In genomic region chr6:158645064-158646022, GRCh38 we compare ENCODE assay signal across 8 cellular contexts. TPM values are rescaled to one million over a fixed set of nuclear protein-coding genes. Genes with fewer than 3 reads are reported as not detected.
DNase-seq lines count a peak whose midpoint lies in the region; ATAC-seq and TF ChIP-seq lines count a peak whose summit lies in the region.

No MANE protein-coding gene starts in this region.

- H3K27me3 ChIP-seq in fibroblast of lung (ENCODE audit: control insufficient read depth, insufficient read depth, low read length): no peaks in the 10 kb centered on the region

- H3K4me2 ChIP-seq in fibroblast of lung (ENCODE audit: extremely low read depth, insufficient read depth, low read length): peak overlapping the region; percentile 65

- H3K27ac ChIP-seq in fibroblast of lung (ENCODE audit: insufficient read depth, low read length): peak overlapping the region; percentile 98

- H3K4me1 ChIP-seq in fibroblast of lung (ENCODE audit: control insufficient read depth, extremely low read depth, insufficient read depth, low read length): peaks cover 28% of the 10 kb centered on the region

- peaks cover 39% of the 10 kb centered on the region for H3K79me2 ChIP-seq in fibroblast of lung (ENCODE audit: control insufficient read depth, insufficient read depth, low read length)

- H3K4me3 ChIP-seq in fibroblast of lung (replicated peaks in 1 of 4; ENCODE audit: control extremely low read depth in 1 of 4, insufficient read depth in 1 of 4, low read depth in 3 of 4, low read length in 4 of 4) (peak overlapping the region; percentile 75 to 96 (median 85)), retinal pigment epithelial cell (ENCODE audit: low read length) (peak overlapping the region; percentile 75)

- no peaks in the 10 kb centered on the region for H3K36me3 ChIP-seq in fibroblast of lung (ENCODE audit: control insufficient read depth, insufficient read depth, low read length)

- no peaks in the 10 kb centered on the region for H3K9me3 Mint-ChIP-seq in T-helper 2 cell treated with Interferon-gamma antibody and Interleukin-4, amounts not matched to agents 5 μg/mL and 100 μg/mL, for 36 hours

- H3K9me3 ChIP-seq in fibroblast of lung (ENCODE audit: control insufficient read depth, insufficient read depth, low read depth, low read length): no peaks in the 10 kb centered on the region

- DNase-seq in DMS53 (lab: John Stamatoyannopoulos, UW): peak; percentile 49
- DNase-seq in DMS53 treated with DMSO at 0.1 percent for 48 hours (lab: John Stamatoyannopoulos, UW; ENCODE audit: unreplicated experiment): no peak
- DNase-seq in T-helper 2 cell treated with Interferon-gamma antibody and Interleukin-4, amounts not matched to agents 5 μg/mL and 100 μg/mL, for 36 hours (ENCODE audit: low spot score): peak; percentile 69
- no peak for DNase-seq in fibroblast of lung (ENCODE audit: low read depth in 2 of 2)
- no peak for DNase-seq in retinal pigment epithelial cell (ENCODE audit: low read depth)
- no peak for DNase-seq in SIG-M5 (lab: John Stamatoyannopoulos, UW)
- DNase-seq in NCI-H1105 (lab: John Stamatoyannopoulos, UW): no peak

- peak overlapping the region; percentile 99 for H3K9ac ChIP-seq in fibroblast of lung (ENCODE audit: insufficient read depth, low read length)

- H2AFZ ChIP-seq in fibroblast of lung (ENCODE audit: low read length): peak overlapping the region; percentile 13

- TF ChIP-seq CTCF in fibroblast of lung (conservative IDR thresholded peaks at IDR 0.05 in 1 of 2, IDR thresholded peaks at IDR 0.05 in 1 of 2; ENCODE audit: low read depth in 1 of 2, low read length in 2 of 2) (no peak), retinal pigment epithelial cell (conservative IDR thresholded peaks at IDR 0.05; ENCODE audit: low read depth, low read length) (no peak)

- no peaks in the 10 kb centered on the region for H3K27me3 Mint-ChIP-seq in T-helper 2 cell treated with Interferon-gamma antibody and Interleukin-4, amounts not matched to agents 5 μg/mL and 100 μg/mL, for 36 hours (ENCODE audit: low read depth)

- peaks cover 62% of the 10 kb centered on the region for H3K4me1 Mint-ChIP-seq in T-helper 2 cell treated with Interferon-gamma antibody and Interleukin-4, amounts not matched to agents 5 μg/mL and 100 μg/mL, for 36 hours (ENCODE audit: low read depth)

- peaks cover 28% of the 10 kb centered on the region for H3K36me3 Mint-ChIP-seq in T-helper 2 cell treated with Interferon-gamma antibody and Interleukin-4, amounts not matched to agents 5 μg/mL and 100 μg/mL, for 36 hours (ENCODE audit: low read depth)

- ATAC-seq in HG02938 (IDR thresholded peaks at IDR 0.05; ENCODE audit: unreplicated experiment): no peak

- peak overlapping the region; percentile 90 for H3K27ac Mint-ChIP-seq in T-helper 2 cell treated with Interferon-gamma antibody and Interleukin-4, amounts not matched to agents 5 μg/mL and 100 μg/mL, for 36 hours

- H4K20me1 ChIP-seq in fibroblast of lung (ENCODE audit: control insufficient read depth, extremely low read depth, insufficient read depth, low read length): no peaks in the 10 kb centered on the region

- peak overlapping the region; percentile 91 for H3K4me3 Mint-ChIP-seq in T-helper 2 cell treated with Interferon-gamma antibody and Interleukin-4, amounts not matched to agents 5 μg/mL and 100 μg/mL, for 36 hours

RNA-seq across cellular contexts. Expression of gene DYNLT1, which starts 0.8 kb away (rescaled TPM):
- total RNA-seq in fibroblast of lung: 85.3 and 92.3 TPM in 2 replicates
- 280 and 296 TPM in 2 replicates for polyA plus RNA-seq in fibroblast of lung
- polyA plus RNA-seq in fibroblast of lung (2012): 275 and 298 TPM in 2 replicates
- polyA minus RNA-seq in fibroblast of lung (ENCODE audit: low replicate concordance): 119 and 168 TPM in 2 replicates

RNA-seq across cellular contexts. Expression of gene SYTL3, which starts 4.5 kb away (rescaled TPM):
- total RNA-seq in fibroblast of lung: 2.8 and 4.6 TPM in 2 replicates
- 0.76 and 1.4 TPM in 2 replicates for polyA plus RNA-seq in fibroblast of lung
- 0.87 and 1.7 TPM in 2 replicates for polyA plus RNA-seq in fibroblast of lung (2012)
- 0.63 and 1.2 TPM in 2 replicates for polyA minus RNA-seq in fibroblast of lung (ENCODE audit: low replicate concordance)

Comparison
In these comparisons a context has a peak if more than half of its experiments do, and no peak if none do; other contexts are left out.
1. DNase-seq: peak in DMS53 (single experiment) and T-helper 2 cell treated with Interferon-gamma antibody and Interleukin-4, amounts not matched to agents 5 μg/mL and 100 μg/mL, for 36 hours (single experiment); none in DMS53 treated with DMSO at 0.1 percent for 48 hours (single experiment), fibroblast of lung (0 of 2), retinal pigment epithelial cell (single experiment), SIG-M5 (single experiment) and NCI-H1105 (single experiment).